In the genomic region with DNA sequence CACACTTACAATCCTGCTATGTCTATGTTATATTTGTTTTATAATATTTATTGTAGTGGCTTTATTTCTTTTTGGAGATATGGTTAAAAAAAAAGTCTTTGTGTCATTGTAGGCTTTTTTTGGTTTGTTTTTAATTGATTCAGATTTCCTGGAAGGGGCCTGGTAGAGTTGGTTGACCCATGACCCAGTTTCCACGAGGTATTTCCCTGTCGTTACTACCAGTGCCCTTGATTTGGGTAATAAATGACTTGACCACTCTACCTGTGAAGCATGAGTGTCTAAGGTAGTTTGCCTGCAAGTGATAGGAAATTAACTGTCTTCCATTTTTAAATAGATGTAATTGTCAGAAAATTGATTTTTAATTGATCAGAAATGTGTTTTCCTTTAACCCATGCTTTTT, we compare ENCODE assay signal across 2 cellular contexts.
TF ChIP-seq lines count a peak whose summit lies in the region.

No MANE protein-coding gene starts in this region.

TF ChIP-seq in liver, 16 proteins besides CTCF, POLR2A, EP300 and RAD21 (continued from another document):
- TF ChIP-seq, protein P1, sequence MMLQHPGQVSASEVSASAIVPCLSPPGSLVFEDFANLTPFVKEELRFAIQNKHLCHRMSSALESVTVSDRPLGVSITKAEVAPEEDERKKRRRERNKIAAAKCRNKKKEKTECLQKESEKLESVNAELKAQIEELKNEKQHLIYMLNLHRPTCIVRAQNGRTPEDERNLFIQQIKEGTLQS (IDR thresholded peaks at IDR 0.05): no peak
- TF ChIP-seq GABPA (IDR thresholded peaks at IDR 0.05 in 1 of 2, conservative IDR thresholded peaks at IDR 0.05 in 1 of 2) (no peak), EGR1 (IDR thresholded peaks at IDR 0.05; ENCODE audit: low read depth in 2 of 2) (no peak), HNF4G (IDR thresholded peaks at IDR 0.05) (no peak), FOXA1 (IDR thresholded peaks at IDR 0.05) (no peak), SP1 (IDR thresholded peaks at IDR 0.05) (peak; percentile 74), HNF4A (conservative IDR thresholded peaks at IDR 0.05) (peak; percentile 47 to 51)
- TF ChIP-seq, protein P2, sequence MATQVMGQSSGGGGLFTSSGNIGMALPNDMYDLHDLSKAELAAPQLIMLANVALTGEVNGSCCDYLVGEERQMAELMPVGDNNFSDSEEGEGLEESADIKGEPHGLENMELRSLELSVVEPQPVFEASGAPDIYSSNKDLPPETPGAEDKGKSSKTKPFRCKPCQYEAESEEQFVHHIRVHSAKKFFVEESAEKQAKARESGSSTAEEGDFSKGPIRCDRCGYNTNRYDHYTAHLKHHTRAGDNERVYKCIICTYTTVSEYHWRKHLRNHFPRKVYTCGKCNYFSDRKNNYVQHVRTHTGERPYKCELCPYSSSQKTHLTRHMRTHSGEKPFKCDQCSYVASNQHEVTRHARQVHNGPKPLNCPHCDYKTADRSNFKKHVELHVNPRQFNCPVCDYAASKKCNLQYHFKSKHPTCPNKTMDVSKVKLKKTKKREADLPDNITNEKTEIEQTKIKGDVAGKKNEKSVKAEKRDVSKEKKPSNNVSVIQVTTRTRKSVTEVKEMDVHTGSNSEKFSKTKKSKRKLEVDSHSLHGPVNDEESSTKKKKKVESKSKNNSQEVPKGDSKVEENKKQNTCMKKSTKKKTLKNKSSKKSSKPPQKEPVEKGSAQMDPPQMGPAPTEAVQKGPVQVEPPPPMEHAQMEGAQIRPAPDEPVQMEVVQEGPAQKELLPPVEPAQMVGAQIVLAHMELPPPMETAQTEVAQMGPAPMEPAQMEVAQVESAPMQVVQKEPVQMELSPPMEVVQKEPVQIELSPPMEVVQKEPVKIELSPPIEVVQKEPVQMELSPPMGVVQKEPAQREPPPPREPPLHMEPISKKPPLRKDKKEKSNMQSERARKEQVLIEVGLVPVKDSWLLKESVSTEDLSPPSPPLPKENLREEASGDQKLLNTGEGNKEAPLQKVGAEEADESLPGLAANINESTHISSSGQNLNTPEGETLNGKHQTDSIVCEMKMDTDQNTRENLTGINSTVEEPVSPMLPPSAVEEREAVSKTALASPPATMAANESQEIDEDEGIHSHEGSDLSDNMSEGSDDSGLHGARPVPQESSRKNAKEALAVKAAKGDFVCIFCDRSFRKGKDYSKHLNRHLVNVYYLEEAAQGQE (IDR thresholded peaks at IDR 0.05): no peak
- TF ChIP-seq, protein P3, sequence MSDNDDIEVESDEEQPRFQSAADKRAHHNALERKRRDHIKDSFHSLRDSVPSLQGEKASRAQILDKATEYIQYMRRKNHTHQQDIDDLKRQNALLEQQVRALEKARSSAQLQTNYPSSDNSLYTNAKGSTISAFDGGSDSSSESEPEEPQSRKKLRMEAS (IDR thresholded peaks at IDR 0.05): peak; percentile 42

TF ChIP-seq in HepG2, 621 proteins besides CTCF, POLR2A, EP300 and RAD21 (continued from another document):
- TF ChIP-seq, protein P4, sequence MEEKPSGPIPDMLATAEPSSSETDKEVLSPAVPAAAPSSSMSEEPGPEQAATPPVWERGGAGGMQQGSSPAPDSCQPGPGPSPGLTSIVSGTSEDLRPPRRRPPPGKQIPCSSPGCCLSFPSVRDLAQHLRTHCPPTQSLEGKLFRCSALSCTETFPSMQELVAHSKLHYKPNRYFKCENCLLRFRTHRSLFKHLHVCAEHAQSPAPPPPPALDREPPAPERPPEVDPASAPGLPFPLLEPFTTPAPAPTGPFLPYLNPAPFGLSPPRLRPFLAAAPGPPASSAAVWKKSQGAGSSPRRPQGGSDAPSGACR (CRISPR knock-in tag; IDR thresholded peaks at IDR 0.05): no peak
- TF ChIP-seq MAF1 (CRISPR knock-in tag; IDR thresholded peaks at IDR 0.05; ENCODE audit: borderline replicate concordance): no peak
- TF ChIP-seq ZMAT3 (CRISPR knock-in tag; conservative IDR thresholded peaks at IDR 0.05): no peak
- TF ChIP-seq ZNF672 (CRISPR knock-in tag; IDR thresholded peaks at IDR 0.05): no peak
- TF ChIP-seq, protein P5, sequence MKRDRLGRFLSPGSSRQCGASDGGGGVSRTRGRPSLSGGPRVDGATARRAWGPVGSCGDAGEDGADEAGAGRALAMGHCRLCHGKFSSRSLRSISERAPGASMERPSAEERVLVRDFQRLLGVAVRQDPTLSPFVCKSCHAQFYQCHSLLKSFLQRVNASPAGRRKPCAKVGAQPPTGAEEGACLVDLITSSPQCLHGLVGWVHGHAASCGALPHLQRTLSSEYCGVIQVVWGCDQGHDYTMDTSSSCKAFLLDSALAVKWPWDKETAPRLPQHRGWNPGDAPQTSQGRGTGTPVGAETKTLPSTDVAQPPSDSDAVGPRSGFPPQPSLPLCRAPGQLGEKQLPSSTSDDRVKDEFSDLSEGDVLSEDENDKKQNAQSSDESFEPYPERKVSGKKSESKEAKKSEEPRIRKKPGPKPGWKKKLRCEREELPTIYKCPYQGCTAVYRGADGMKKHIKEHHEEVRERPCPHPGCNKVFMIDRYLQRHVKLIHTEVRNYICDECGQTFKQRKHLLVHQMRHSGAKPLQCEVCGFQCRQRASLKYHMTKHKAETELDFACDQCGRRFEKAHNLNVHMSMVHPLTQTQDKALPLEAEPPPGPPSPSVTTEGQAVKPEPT (CRISPR knock-in tag; IDR thresholded peaks at IDR 0.05; ENCODE audit: low read depth): no peak
- TF ChIP-seq, protein P6, sequence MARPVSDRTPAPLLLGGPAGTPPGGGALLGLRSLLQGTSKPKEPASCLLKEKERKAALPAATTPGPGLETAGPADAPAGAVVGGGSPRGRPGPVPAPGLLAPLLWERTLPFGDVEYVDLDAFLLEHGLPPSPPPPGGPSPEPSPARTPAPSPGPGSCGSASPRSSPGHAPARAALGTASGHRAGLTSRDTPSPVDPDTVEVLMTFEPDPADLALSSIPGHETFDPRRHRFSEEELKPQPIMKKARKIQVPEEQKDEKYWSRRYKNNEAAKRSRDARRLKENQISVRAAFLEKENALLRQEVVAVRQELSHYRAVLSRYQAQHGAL (CRISPR knock-in tag; IDR thresholded peaks at IDR 0.05; ENCODE audit: not compliant biosample characterization): no peak
- TF ChIP-seq, protein P7, sequence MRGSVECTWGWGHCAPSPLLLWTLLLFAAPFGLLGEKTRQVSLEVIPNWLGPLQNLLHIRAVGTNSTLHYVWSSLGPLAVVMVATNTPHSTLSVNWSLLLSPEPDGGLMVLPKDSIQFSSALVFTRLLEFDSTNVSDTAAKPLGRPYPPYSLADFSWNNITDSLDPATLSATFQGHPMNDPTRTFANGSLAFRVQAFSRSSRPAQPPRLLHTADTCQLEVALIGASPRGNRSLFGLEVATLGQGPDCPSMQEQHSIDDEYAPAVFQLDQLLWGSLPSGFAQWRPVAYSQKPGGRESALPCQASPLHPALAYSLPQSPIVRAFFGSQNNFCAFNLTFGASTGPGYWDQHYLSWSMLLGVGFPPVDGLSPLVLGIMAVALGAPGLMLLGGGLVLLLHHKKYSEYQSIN (CRISPR knock-in tag; IDR thresholded peaks at IDR 0.05; ENCODE audit: borderline replicate concordance): no peak
- TF ChIP-seq ZNF33A (CRISPR knock-in tag; IDR thresholded peaks at IDR 0.05; ENCODE audit: borderline replicate concordance): no peak
